12 cellular contexts compared by ENCODE assay signal in genomic region chr18:22060361-22060760, GRCh38.
DNase-seq lines count a peak whose midpoint lies in the region; ATAC-seq and TF ChIP-seq lines count a peak whose summit lies in the region.
"Had no signal": no experiment of that assay in that cellular context is flagged by ENCODE, and none has a peak within 500 bp of the region (broad histone marks: within the 10 kb centered on the region; RNA-seq: fewer than 3 reads in every experiment).

No MANE protein-coding gene starts in this region.

- peaks cover 86% of the 10 kb centered on the region for H3K4me1 ChIP-seq in Caco-2
- H3K4me1 ChIP-seq in HEK293 (ENCODE audit: control insufficient read depth, insufficient read depth, low read length) = no peaks in the 10 kb centered on the region
- H3K4me1 ChIP-seq in naive thymus-derived CD4-positive, alpha-beta T cell (ENCODE audit: control insufficient read depth in 2 of 2, insufficient read depth in 2 of 2, low read length in 2 of 2) = no peaks in the 10 kb centered on the region

- BruUV-seq in Caco-2 (replicated peaks; lab: Mats Ljungman, UMichigan) = no TSS peak

- POLR2A ChIA-PET in Caco-2 (lab: Charles Lee) = no interaction called here
- POLR2A ChIA-PET in HEK293 (lab: Yijun Ruan, JAX) = interaction anchor here (0.7 kb wide), 1 partner anchor 635 kb away, joined by 4 read pairs; no protein-coding TSS in a partner anchor
- POLR2A ChIA-PET in naive thymus-derived CD4-positive, alpha-beta T cell (lab: Charles Lee) = no interaction called here

- no peaks in the 10 kb centered on the region for H3K36me3 ChIP-seq in Caco-2 (ENCODE audit: control insufficient read depth, insufficient read depth, low read length)
- no peaks in the 10 kb centered on the region for H3K36me3 ChIP-seq in HEK293 (ENCODE audit: control insufficient read depth in 2 of 2, insufficient read depth in 1 of 2, low read length in 2 of 2)
- no peaks in the 10 kb centered on the region for H3K36me3 ChIP-seq in naive thymus-derived CD4-positive, alpha-beta T cell (ENCODE audit: control insufficient read depth in 2 of 3, insufficient read depth in 3 of 3, low read length in 3 of 3)

- intact Hi-C loops in Caco-2 (cut with micrococcal nuclease; ENCODE audit: unreplicated experiment) = loop anchor here (2.0 kb wide), 2 partner anchors 40 to 64 kb away; no protein-coding TSS in a partner anchor
- intact Hi-C loops in naive thymus-derived CD4-positive, alpha-beta T cell (cut with micrococcal nuclease) = no loop called here

- no peak for TF ChIP-seq CTCF in Caco-2 (IDR thresholded peaks at IDR 0.05; ENCODE audit: insufficient read depth in 1 of 2, low read depth in 1 of 2, low read length in 1 of 2, severe bottlenecking in 1 of 2, unreplicated experiment in 1 of 2)
- TF ChIP-seq CTCF in HEK293 (tag by site-specific recombination; IDR thresholded peaks at IDR 0.05) = no peak
- no peak for TF ChIP-seq CTCF in mesothelial cell of epicardium (IDR thresholded peaks at IDR 0.05; ENCODE audit: unreplicated experiment)

- H3K36me3 Mint-ChIP-seq in Caco-2 (ENCODE audit: insufficient read depth, unreplicated experiment) = no peaks in the 10 kb centered on the region
- no peaks in the 10 kb centered on the region for H3K36me3 Mint-ChIP-seq in mesothelial cell of epicardium
- H3K36me3 Mint-ChIP-seq in naive thymus-derived CD4-positive, alpha-beta T cell = no peaks in the 10 kb centered on the region
- H3K36me3 Mint-ChIP-seq: CD14-positive monocyte; CD8-positive, alpha-beta T cell had no signal

- no peak for DNase-seq in Caco-2
- DNase-seq in OCI-M1 (lab: John Stamatoyannopoulos, UW) = peak; percentile 38
- DNase-seq in mesothelial cell of epicardium (ENCODE audit: low spot score in 2 of 2, unreplicated experiment in 2 of 2) = no peak
- DNase-seq in NCI-H1092 (lab: John Stamatoyannopoulos, UW) = no peak
- DNase-seq in naive thymus-derived CD4-positive, alpha-beta T cell = no peak
- DNase-seq: CD8-positive, alpha-beta T cell; COR-L47; DND-41; GDM1 had no signal

- CTCF ChIA-PET in Caco-2 (lab: Charles Lee) (no interaction called here), HEK293 (lab: Yijun Ruan, JAX) (no interaction called here)
- CTCF ChIA-PET in naive thymus-derived CD4-positive, alpha-beta T cell (lab: Charles Lee) = no interaction called here

- H3K4me1 Mint-ChIP-seq in Caco-2 (ENCODE audit: low read depth, unreplicated experiment) (peaks cover 38% of the 10 kb centered on the region), mesothelial cell of epicardium (peaks cover 9% of the 10 kb centered on the region)
- H3K4me1 Mint-ChIP-seq in naive thymus-derived CD4-positive, alpha-beta T cell = no peaks in the 10 kb centered on the region
- H3K4me1 Mint-ChIP-seq: CD14-positive monocyte had no signal

- peak overlapping the region; percentile 48 for H3K4me3 Mint-ChIP-seq in Caco-2 (ENCODE audit: unreplicated experiment)
- H3K4me3 Mint-ChIP-seq in mesothelial cell of epicardium = no peak overlapping the region
- H3K4me3 Mint-ChIP-seq in naive thymus-derived CD4-positive, alpha-beta T cell = no peak overlapping the region
- H3K4me3 Mint-ChIP-seq: CD14-positive monocyte; CD8-positive, alpha-beta T cell had no signal

- H3K27me3 Mint-ChIP-seq in Caco-2 (ENCODE audit: insufficient read depth, unreplicated experiment) (no peaks in the 10 kb centered on the region), mesothelial cell of epicardium (ENCODE audit: low read depth) (no peaks in the 10 kb centered on the region)
- H3K27me3 Mint-ChIP-seq in naive thymus-derived CD4-positive, alpha-beta T cell = peaks cover 0 to 13% (median 7%) of the 10 kb centered on the region in 5 donors

- H3K27ac Mint-ChIP-seq in Caco-2 (ENCODE audit: unreplicated experiment) (peak overlapping the region; percentile 35), mesothelial cell of epicardium (peak overlapping the region; percentile 64)
- H3K27ac Mint-ChIP-seq in naive thymus-derived CD4-positive, alpha-beta T cell = no peak overlapping the region
- H3K27ac Mint-ChIP-seq: CD14-positive monocyte; CD8-positive, alpha-beta T cell had no signal

- ATAC-seq in HG02763 (IDR thresholded peaks at IDR 0.05; ENCODE audit: unreplicated experiment) = no peak
- ATAC-seq in naive thymus-derived CD4-positive, alpha-beta T cell = no peak
- ATAC-seq: CD8-positive, alpha-beta T cell had no signal

- H3K4me3 ChIP-seq in Caco-2 (ENCODE audit: low read depth, low read length) (no peak overlapping the region), HEK293 (ENCODE audit: low read depth, low read length) (no peak overlapping the region)
- no peak overlapping the region for H3K4me3 ChIP-seq in naive thymus-derived CD4-positive, alpha-beta T cell (ENCODE audit: low read length)

- H3K9me3 ChIP-seq in Caco-2 (0 out of 2 replicates have a peak, but pooled peaks cover under 1% of the 10 kb centered on the region), HEK293 (ENCODE audit: control insufficient read depth, insufficient read depth, low read depth, low read length) (no peaks in the 10 kb centered on the region)
- no peaks in the 10 kb centered on the region for H3K9me3 ChIP-seq in naive thymus-derived CD4-positive, alpha-beta T cell (ENCODE audit: control insufficient read depth in 2 of 3, low read length in 3 of 3)

- H3K27ac ChIP-seq in HEK293 (ENCODE audit: extremely low read depth, low read depth, low read length) = no peak overlapping the region
- no peak overlapping the region for H3K27ac ChIP-seq in naive thymus-derived CD4-positive, alpha-beta T cell (ENCODE audit: low read depth, low read length)

- H3K9me3 Mint-ChIP-seq in Caco-2 (ENCODE audit: unreplicated experiment) (no peaks in the 10 kb centered on the region), mesothelial cell of epicardium (no peaks in the 10 kb centered on the region)
- H3K9me3 Mint-ChIP-seq in naive thymus-derived CD4-positive, alpha-beta T cell = peaks cover 0 to 2% (median 0%) of the 10 kb centered on the region in 11 donors
- H3K9me3 Mint-ChIP-seq: CD8-positive, alpha-beta T cell had no signal

- no peaks in the 10 kb centered on the region for H3K27me3 ChIP-seq in Caco-2 (replicated peaks; ENCODE audit: control insufficient read depth, insufficient read depth, low read length)
- H3K27me3 ChIP-seq in naive thymus-derived CD4-positive, alpha-beta T cell (ENCODE audit: control insufficient read depth in 2 of 2, insufficient read depth in 2 of 2, low read length in 2 of 2) = no peaks in the 10 kb centered on the region

TF ChIP-seq in HEK293, 187 proteins besides CTCF, POLR2A, EP300 and RAD21:
- TF ChIP-seq ZNF623 (tag by site-specific recombination; IDR thresholded peaks at IDR 0.05) (no peak), ZEB2 (tag by site-specific recombination; IDR thresholded peaks at IDR 0.05) (no peak), PRDM1 (tag by site-specific recombination; IDR thresholded peaks at IDR 0.05) (0 out of 2 replicates have a peak, but pooled peaks have one; percentile 10), ZNF571 (tag by site-specific recombination; IDR thresholded peaks at IDR 0.05) (no peak), ZBTB6 (tag by site-specific recombination; IDR thresholded peaks at IDR 0.05) (no peak), ZNF416 (tag by site-specific recombination; IDR thresholded peaks at IDR 0.05) (no peak)
TF ChIP-seq in HEK293: peak in this region for 1.

Comparison
In these comparisons a context has a peak if more than half of its experiments do, and no peak if none do; other contexts are left out.
1. H3K27ac Mint-ChIP-seq: peak in Caco-2 (single experiment) and mesothelial cell of epicardium (single experiment); none in naive thymus-derived CD4-positive, alpha-beta T cell (0 of 9).